ENCODE assay signal across 15 cellular contexts in the genomic region with DNA sequence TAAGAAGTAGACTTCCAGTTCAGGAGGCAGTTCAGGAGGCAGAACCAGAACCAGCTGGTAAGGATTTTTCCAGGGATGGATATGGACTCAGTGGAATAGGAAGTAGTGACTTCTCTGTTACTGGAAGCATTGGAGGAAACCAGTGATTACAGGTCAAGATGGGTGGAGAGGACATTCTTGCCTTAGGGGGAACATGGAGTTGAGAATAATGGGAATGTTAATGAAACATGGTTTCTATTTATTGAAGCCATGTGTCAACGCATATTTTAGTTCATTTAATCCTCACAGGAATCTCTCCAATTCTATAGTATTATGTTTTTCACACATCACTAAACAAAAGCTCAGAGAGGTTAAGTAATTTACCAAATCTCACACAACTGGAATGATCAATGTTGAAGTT.
DNase-seq lines count a peak whose midpoint lies in the region; ATAC-seq and TF ChIP-seq lines count a peak whose summit lies in the region.
"Had no signal": no experiment of that assay in that cellular context is flagged by ENCODE, and none has a peak within 500 bp of the region (broad histone marks: within the 10 kb centered on the region; RNA-seq: fewer than 3 reads in every experiment).

No MANE protein-coding gene starts in this region.

- DNase-seq in NCI-H69 (lab: John Stamatoyannopoulos, UW) = peak; percentile 43
- DNase-seq in colonic mucosa = no peak
- peak; percentile 46 for DNase-seq in retinal pigment epithelial cell (ENCODE audit: low read depth)
- DNase-seq in vagina (ENCODE audit: extremely low spot score in 2 of 2) = no peak
- no peak for DNase-seq in 8988T
- no peak for DNase-seq in GM10248 (ENCODE audit: extremely low spot score)
- DNase-seq: ACHN; BE2C; C1 segment of cervical spinal cord; Caco-2; CD4-positive, alpha-beta T cell; GDM1; GOT3; H7 had no signal

- no peak for TF ChIP-seq POLR2A in vagina (IDR thresholded peaks at IDR 0.05)

- H3K4me1 ChIP-seq in colonic mucosa (no peaks in the 10 kb centered on the region), vagina (peaks cover 17% of the 10 kb centered on the region)
- H3K4me1 ChIP-seq: BE2C had no signal

- H3K4me3 ChIP-seq in colonic mucosa (no peak overlapping the region), retinal pigment epithelial cell (ENCODE audit: low read length) (no peak overlapping the region), vagina (no peak overlapping the region)

- POLR2A ChIA-PET in GM10248 (lab: Yijun Ruan, JAX) = no interaction called here

- no peak overlapping the region for H3K9ac ChIP-seq in colonic mucosa (ENCODE audit: low read depth in 2 of 2, low read length in 2 of 2)

- H3K27ac ChIP-seq in colonic mucosa (peak overlapping the region; percentile 86), vagina (peak overlapping the region; percentile 10)

- no peak for ATAC-seq in GM18502 (IDR thresholded peaks at IDR 0.05; ENCODE audit: poor library complexity, unreplicated experiment)

- no peaks in the 10 kb centered on the region for H3K36me3 ChIP-seq in colonic mucosa
- no peaks in the 10 kb centered on the region for H3K36me3 ChIP-seq in vagina
- H3K36me3 ChIP-seq: BE2C had no signal

- H3K9me3 ChIP-seq in colonic mucosa (no peaks in the 10 kb centered on the region), vagina (no peaks in the 10 kb centered on the region)
- H3K9me3 ChIP-seq: BE2C, Caco-2 had no signal

- CTCF ChIA-PET in GM10248 (lab: Yijun Ruan, JAX) = no interaction called here

- TF ChIP-seq CTCF in colonic mucosa (IDR thresholded peaks at IDR 0.05) (no peak), retinal pigment epithelial cell (conservative IDR thresholded peaks at IDR 0.05; ENCODE audit: low read depth, low read length) (no peak), vagina (IDR thresholded peaks at IDR 0.05) (no peak), GM10248 (IDR thresholded peaks at IDR 0.05; ENCODE audit: control extremely low read depth, extremely low read depth, low read depth, missing control alignments) (no peak)

- intact Hi-C loops in colonic mucosa (cut with DNase I) = no loop called here
- intact Hi-C loops in vagina (cut with DNase I) = no loop called here

- H3K27me3 ChIP-seq in colonic mucosa = no peaks in the 10 kb centered on the region
- no peaks in the 10 kb centered on the region for H3K27me3 ChIP-seq in vagina
- H3K27me3 ChIP-seq: BE2C had no signal

Comparison
In these comparisons a context has a peak if more than half of its experiments do, and no peak if none do; other contexts are left out.
1. DNase-seq: peak in NCI-H69 (single experiment) and retinal pigment epithelial cell (single experiment); none in colonic mucosa (single experiment), vagina (0 of 2), 8988T (single experiment) and GM10248 (single experiment).